ENCODE assay signal across 9 cellular contexts in genomic region chr6:34799547-34799946, GRCh38.
"Had no signal": no experiment of that assay in that cellular context is flagged by ENCODE, and none has a peak within 500 bp of the region (broad histone marks: within the 10 kb centered on the region; RNA-seq: fewer than 3 reads in every experiment).

No MANE protein-coding gene starts in this region.

- DNase-seq: H9, HCEC 1CT, KG1 had no signal

- H3K4me3 ChIP-seq: GM23338 had no signal

- H3K36me3 Mint-ChIP-seq: IgD-negative memory B cell had no signal

- ATAC-seq: GM23338 had no signal

- H2AFZ ChIP-seq: GM23338 had no signal

- H3K27ac ChIP-seq: HL-60 had no signal

- H3K4me2 ChIP-seq: GM23338 had no signal

- H3K27me3 Mint-ChIP-seq: IgD-negative memory B cell had no signal

- H3K4me3 Mint-ChIP-seq: GM23338, H9, IgD-negative memory B cell had no signal

- H3K9me3 Mint-ChIP-seq: GM23338, H9, IgD-negative memory B cell had no signal

- H3K27ac Mint-ChIP-seq: GM23338, IgD-negative memory B cell had no signal

- FAIRE-seq: H1, H54, HTR-8/SVneo had no signal
